1 cellular context compared by ENCODE assay signal in genomic region chr20:47317127-47317895, GRCh38.
TF ChIP-seq lines count a peak whose summit lies in the region.

No MANE protein-coding gene starts in this region.

TF ChIP-seq in IMR-90, 13 proteins besides CTCF, POLR2A, EP300 and RAD21 (continued from another document):
- TF ChIP-seq MXI1 (IDR thresholded peaks at IDR 0.05; ENCODE audit: borderline replicate concordance, low read depth, low read length) (no peak), CHD1 (IDR thresholded peaks at IDR 0.05; ENCODE audit: low read depth, low read length) (no peak), FOS (IDR thresholded peaks at IDR 0.05; ENCODE audit: low read depth, low read length) (peak; percentile 96), BHLHE40 (IDR thresholded peaks at IDR 0.05; ENCODE audit: low read depth, low read length) (peak; percentile 91), NFE2L2 (IDR thresholded peaks at IDR 0.05; ENCODE audit: low read depth, low read length) (peak; percentile 61), MAFK (IDR thresholded peaks at IDR 0.05; ENCODE audit: low read depth, low read length) (no peak), RCOR1 (IDR thresholded peaks at IDR 0.05; ENCODE audit: insufficient replicate concordance, low read length) (no peak), RFX5 (IDR thresholded peaks at IDR 0.05; ENCODE audit: low read depth, low read length) (no peak), MAZ (IDR thresholded peaks at IDR 0.05; ENCODE audit: borderline replicate concordance, low read depth, low read length) (peak; percentile 99), USF2 (IDR thresholded peaks at IDR 0.05; ENCODE audit: low read depth, low read length) (peak; percentile 34), CEBPB (IDR thresholded peaks at IDR 0.05; ENCODE audit: low read depth, low read length) (0 out of 2 replicates have a peak, but pooled peaks have one; percentile 14)
